In the genomic region with DNA sequence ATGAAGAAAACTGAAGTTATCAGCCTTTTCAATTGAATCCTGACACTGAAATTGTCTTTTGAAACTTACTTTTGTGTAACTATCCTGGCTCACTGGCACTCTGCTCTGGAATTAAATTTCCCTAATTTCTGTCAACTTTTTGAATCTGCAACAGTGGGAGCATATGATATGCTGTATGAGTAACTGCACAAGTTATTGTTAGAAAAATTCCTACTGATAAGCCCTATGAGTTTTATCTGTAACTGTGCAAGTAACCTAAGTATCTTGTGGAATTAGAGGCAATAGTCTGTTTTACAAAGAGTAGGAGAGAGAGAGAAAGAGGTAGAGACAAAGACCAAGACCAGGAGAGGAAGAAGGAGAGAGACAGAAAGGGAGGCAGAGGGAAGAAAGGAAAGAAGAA, we compare ENCODE assay signal across 17 cellular contexts. TPM values are rescaled to one million over a fixed set of nuclear protein-coding genes. Genes with fewer than 3 reads are reported as not detected.
DNase-seq lines count a peak whose midpoint lies in the region; ATAC-seq, FAIRE-seq and TF ChIP-seq lines count a peak whose summit lies in the region.
"Had no signal": no experiment of that assay in that cellular context is flagged by ENCODE, and none has a peak within 500 bp of the region (broad histone marks: within the 10 kb centered on the region; RNA-seq: fewer than 3 reads in every experiment).

No MANE protein-coding gene starts in this region.

- H2BK12ac ChIP-seq in H1 (ENCODE audit: low read depth, low read length) = no peak overlapping the region

- H3K36me3 ChIP-seq in GM23338 (ENCODE audit: insufficient read depth) (no peaks in the 10 kb centered on the region), H1 (ENCODE audit: control insufficient read depth in 2 of 4, insufficient read depth in 4 of 4, low read length in 3 of 4) (no peaks in the 10 kb centered on the region), aorta (ENCODE audit: control insufficient read depth in 1 of 2, insufficient read depth in 2 of 2, low read length in 1 of 2) (no peaks in the 10 kb centered on the region)
- H3K36me3 ChIP-seq: BE2C had no signal

- H2AFZ ChIP-seq in GM23338 (peak overlapping the region; percentile 30; the same call in 1 of the 2 replicates), H1 (ENCODE audit: low read length) (peak overlapping the region; percentile 21; the same call in 1 of the 2 replicates)

- H4K20me1 ChIP-seq in GM23338 (replicated peaks; ENCODE audit: insufficient read depth) (no peaks in the 10 kb centered on the region), H1 (replicated peaks in 1 of 2; ENCODE audit: control insufficient read depth in 1 of 2, insufficient read depth in 2 of 2, low read length in 2 of 2) (no peaks in the 10 kb centered on the region)

- H3K36me3 Mint-ChIP-seq in GM23338 (ENCODE audit: low read depth) = no peaks in the 10 kb centered on the region
- H3K36me3 Mint-ChIP-seq: CD4-positive, alpha-beta memory T cell had no signal

- H3K9me2 ChIP-seq in GM23338 (ENCODE audit: insufficient read depth) = no peaks in the 10 kb centered on the region; the same call in 1 of the 2 replicates

- H3K27me3 ChIP-seq in GM23338 (ENCODE audit: insufficient read depth) = no peaks in the 10 kb centered on the region
- H3K27me3 ChIP-seq in H1 (replicated peaks in 1 of 4; ENCODE audit: control insufficient read depth in 3 of 4, extremely low read depth in 1 of 4, insufficient read depth in 3 of 4, low read length in 3 of 4) = peaks cover 0 to 1% (median 0%) of the 10 kb centered on the region in 4 experiments; a peak in 1 of 7 replicates
- no peaks in the 10 kb centered on the region for H3K27me3 ChIP-seq in aorta (ENCODE audit: control insufficient read depth in 1 of 2, insufficient read depth in 2 of 2, low read length in 1 of 2)

- no peak for TF ChIP-seq RAD21 in H1 (IDR thresholded peaks at IDR 0.05 in 1 of 2, conservative IDR thresholded peaks at IDR 0.05 in 1 of 2; ENCODE audit: low read depth in 2 of 2, low read length in 2 of 2)

- H3K79me1 ChIP-seq in H1 (ENCODE audit: low read depth, low read length) = no peaks in the 10 kb centered on the region

- H2BK5ac ChIP-seq in H1 (ENCODE audit: low read depth, low read length) = no peak overlapping the region

- no peaks in the 10 kb centered on the region for H3K23me2 ChIP-seq in H1 (ENCODE audit: low read depth, low read length)

- H3K4me1 Mint-ChIP-seq in GM23338 = peaks cover 12% of the 10 kb centered on the region
- H3K4me1 Mint-ChIP-seq: CD4-positive, alpha-beta memory T cell had no signal

- H3K79me2 ChIP-seq in GM23338 (replicated peaks; ENCODE audit: insufficient read depth) (no peaks in the 10 kb centered on the region), H1 (ENCODE audit: control insufficient read depth in 1 of 2, insufficient read depth in 2 of 2, low read length in 2 of 2) (no peaks in the 10 kb centered on the region)

- TF ChIP-seq EP300 in H1 (IDR thresholded peaks at IDR 0.05; ENCODE audit: borderline replicate concordance in 1 of 2, low read depth in 2 of 2, low read length in 2 of 2) = no peak

- no peak overlapping the region for H3K23ac ChIP-seq in H1 (ENCODE audit: insufficient read length)

- H3K4me1 ChIP-seq in GM23338 (ENCODE audit: insufficient read depth) (peaks cover 10% of the 10 kb centered on the region; the same call in 1 of the 2 replicates), H1 (replicated peaks in 1 of 4; ENCODE audit: control insufficient read depth in 3 of 4, insufficient read depth in 4 of 4, low read length in 3 of 4) (no peaks in the 10 kb centered on the region; a peak in 2 of 7 replicates), aorta (ENCODE audit: control insufficient read depth in 1 of 2, insufficient read depth in 2 of 2, low read length in 2 of 2) (no peaks in the 10 kb centered on the region)
- H3K4me1 ChIP-seq: BE2C had no signal

- H3K4me2 ChIP-seq in GM23338 (no peak overlapping the region), H1 (ENCODE audit: insufficient read depth in 1 of 2, low read depth in 2 of 2, low read length in 2 of 2) (no peak overlapping the region)

- H2AK5ac ChIP-seq in H1 (ENCODE audit: low read depth, low read length) = no peak overlapping the region

- DNase-seq in GM23338 (ENCODE audit: low spot score) (no peak), OCI-M1 (lab: John Stamatoyannopoulos, UW) (peak; percentile 36), H1 (ENCODE audit: low read depth in 1 of 2, low spot score in 2 of 2) (no peak), iris pigment epithelial cell (ENCODE audit: low read depth) (peak; percentile 7), aorta (no peak), activated gamma-delta T cell treated with Interleukin-2 at 50 U/mL for 16 hours (no peak)
- DNase-seq: BE2C; CD4-positive, alpha-beta memory T cell; DMS79 treated with DMSO at 0.1 percent for 48 hours; EL; IMR-90 had no signal

- CTCF ChIA-PET in H1 (lab: Charles Lee; ENCODE audit: partially characterized antibody) = interaction anchor here (1.0 kb wide), 1 partner anchor 86 kb away, joined by 3 read pairs; no protein-coding TSS in a partner anchor

- POLR2A ChIA-PET in H1 (lab: Charles Lee; ENCODE audit: partially characterized antibody) = no interaction called here

- no peak overlapping the region for H2BK120ac ChIP-seq in H1 (replicated peaks; ENCODE audit: low read depth, low read length)

- no peak overlapping the region for H3K9ac ChIP-seq in H1 (replicated peaks in 1 of 4; ENCODE audit: extremely low read depth in 1 of 4, low read depth in 3 of 4, low read length in 3 of 4)

- no peak overlapping the region for H3K18ac ChIP-seq in H1 (ENCODE audit: extremely low read depth, low read length)

- no peak overlapping the region for H2BK15ac ChIP-seq in H1 (ENCODE audit: low read length)

- no peak overlapping the region for H2BK20ac ChIP-seq in H1 (ENCODE audit: low read length)

- TF ChIP-seq CTCF in GM23338 (conservative IDR thresholded peaks at IDR 0.05; ENCODE audit: low read depth in 2 of 2) (no peak), H1 (IDR thresholded peaks at IDR 0.05; ENCODE audit: control extremely low read depth in 1 of 3, insufficient read depth in 1 of 3, low read depth in 1 of 3, low read length in 3 of 3) (no peak)

- no peak overlapping the region for H3K14ac ChIP-seq in H1 (ENCODE audit: insufficient read length)

- no peak overlapping the region for H3K4ac ChIP-seq in H1 (replicated peaks; ENCODE audit: insufficient read length, low read depth, low read length)

- no peak for TF ChIP-seq POLR2A in H1 (IDR thresholded peaks at IDR 0.05; ENCODE audit: control extremely low read depth in 1 of 2, low read depth in 2 of 2, low read length in 2 of 2)

- H4K91ac ChIP-seq in H1 (replicated peaks; ENCODE audit: insufficient read length, low read length) = no peak overlapping the region

- no peak overlapping the region for H4K5ac ChIP-seq in H1 (ENCODE audit: insufficient read length, low read depth, low read length)

- H3K9me3 ChIP-seq in H1 (ENCODE audit: insufficient read depth in 2 of 2, low read depth in 1 of 2, low read length in 1 of 2) = no peaks in the 10 kb centered on the region
- no peaks in the 10 kb centered on the region for H3K9me3 ChIP-seq in aorta (ENCODE audit: control insufficient read depth, low read length)
- H3K9me3 ChIP-seq: BE2C had no signal

- no peak overlapping the region for H3K56ac ChIP-seq in H1 (replicated peaks; ENCODE audit: insufficient read length, low read depth, low read length)

- H3K4me3 Mint-ChIP-seq in GM23338 = no peak overlapping the region
- H3K4me3 Mint-ChIP-seq: CD4-positive, alpha-beta memory T cell had no signal

- H3K4me3 ChIP-seq in GM23338 (no peak overlapping the region), H1 (ENCODE audit: extremely low read depth in 1 of 4, insufficient read depth in 2 of 4, low read depth in 3 of 4, low read length in 4 of 4) (no peak overlapping the region), aorta (ENCODE audit: low read length in 2 of 2) (no peak overlapping the region)

- H3K9me3 Mint-ChIP-seq in GM23338 = no peaks in the 10 kb centered on the region

- H3K27me3 Mint-ChIP-seq in GM23338 (ENCODE audit: insufficient read depth, low read depth, poor library complexity) = peaks cover 5% of the 10 kb centered on the region

- H3F3A ChIP-seq in GM23338 (replicated peaks; ENCODE audit: low read depth) = no peaks in the 10 kb centered on the region

- intact Hi-C loops in aorta (cut with DNase I) = no loop called here

- H3K27ac ChIP-seq in GM23338 (ENCODE audit: low read depth) = no peak overlapping the region
- no peak overlapping the region for H3K27ac ChIP-seq in H1 (ENCODE audit: low read depth, low read length)
- no peak overlapping the region for H3K27ac ChIP-seq in aorta (ENCODE audit: low read depth in 1 of 2, low read length in 2 of 2)
- H3K27ac ChIP-seq: C4-2B had no signal

- no peak overlapping the region for H3K27ac Mint-ChIP-seq in GM23338
- H3K27ac Mint-ChIP-seq: CD4-positive, alpha-beta memory T cell had no signal

- ATAC-seq in GM23338 (no peak), aorta (ENCODE audit: low FRiP score) (no peak), HG03025 (IDR thresholded peaks at IDR 0.05; ENCODE audit: low FRiP score, unreplicated experiment) (no peak)

- FAIRE-seq in H1 (lab: Jason Lieb, UNC) = no peak
- FAIRE-seq: A204.1, G401.6, GM12891, H54 had no signal

- H4K8ac ChIP-seq in H1 (ENCODE audit: extremely low read depth, insufficient read depth, low read length) = no peak overlapping the region

TF ChIP-seq in GM23338, 12 proteins besides CTCF, POLR2A, EP300 and RAD21 (continues in another document):
- TF ChIP-seq JUNB (IDR thresholded peaks at IDR 0.05; ENCODE audit: unreplicated experiment) (no peak), POLR2AphosphoS5 (IDR thresholded peaks at IDR 0.05; ENCODE audit: low read depth) (no peak), ZNF114 (CRISPR knock-in tag; IDR thresholded peaks at IDR 0.05) (no peak)

TF ChIP-seq in H1, 55 proteins besides CTCF, POLR2A, EP300 and RAD21:
- TF ChIP-seq SIX5 (IDR thresholded peaks at IDR 0.05; ENCODE audit: low read depth, low read length) (no peak), CHD2 (IDR thresholded peaks at IDR 0.05; ENCODE audit: low read length) (no peak), TAF1 (IDR thresholded peaks at IDR 0.05; ENCODE audit: low read depth, low read length) (no peak), KDM4A (IDR thresholded peaks at IDR 0.05; ENCODE audit: low read depth, low read length, severe bottlenecking) (no peak), KDM5A (IDR thresholded peaks at IDR 0.05; ENCODE audit: low read length) (no peak)

RNA-seq across cellular contexts. Expression of gene HPGD, which starts 9.2 kb away (rescaled TPM):
- 4.1 and 9.1 TPM in 2 replicates for total RNA-seq in GM23338 (2014; rRNA removed; shearing (Covaris generic))
- polyA plus RNA-seq in GM23338 (2016; fragmentation: Nextera tagmentation; extraction: Ambion mirVana) = 3.9 and 5.6 TPM in 2 replicates
- total RNA-seq in H1 (2021; fragmentation: NEBNext Ultra II Directional; extraction: Animal tissue kit (Norgen Biotek cat#: 25700)) = 0.59 and 1.3 TPM in 2 replicates
- polyA plus RNA-seq in H1 (2011; rRNA removed) = 0.49 and 1.1 TPM in 2 replicates
- polyA plus RNA-seq in H1 (2011; cell fraction: cytosol; rRNA removed) = 0.69 TPM
- polyA plus RNA-seq in H1 (2011; cell fraction: nucleus; rRNA removed) = 0.58 TPM
- 0.86 to 2.4 TPM (median 1.5 TPM) in 4 replicates for polyA plus RNA-seq in H1 (2012, experiment 1 of 2)
- polyA plus RNA-seq in H1 (2012, experiment 2 of 2) = 0.28 TPM
- 0.79 TPM for polyA plus RNA-seq in H1 (2013, experiment 1 of 2)
- 0.66 TPM for polyA plus RNA-seq in H1 (2013, experiment 2 of 2)
- polyA minus RNA-seq in H1 (2011; rRNA and poly(A)+ RNA removed) = 0.13 and 0.61 TPM in 2 replicates
- 1.8 TPM for polyA minus RNA-seq in H1 (2011; cell fraction: cytosol; rRNA and poly(A)+ RNA removed)
- polyA minus RNA-seq in H1 (2011; cell fraction: nucleus; rRNA and poly(A)+ RNA removed) = 0.30 TPM
- 1 to 10 TPM; 5.2 to 9.7 TPM for total RNA-seq in aorta
- 10 to 100 TPM in 1 of 2 donors, 1 to 10 TPM in 1; 1.6 to 89.7 TPM for polyA plus RNA-seq in aorta
- total RNA-seq: IMR-90 had no signal
- polyA plus RNA-seq: IMR-90 had no signal

Comparison
In these comparisons a context has a peak if more than half of its experiments do, and no peak if none do; other contexts are left out.
1. DNase-seq: peak in OCI-M1 (single experiment) and iris pigment epithelial cell (single experiment); none in GM23338 (single experiment), H1 (0 of 2), aorta (0 of 2) and activated gamma-delta T cell treated with Interleukin-2 at 50 U/mL for 16 hours (single experiment).